14 cellular contexts compared by ENCODE assay signal in genomic region chr1:225691377-225691776, GRCh38. TPM values are rescaled to one million over a fixed set of nuclear protein-coding genes. Genes with fewer than 3 reads are reported as not detected.
A peak's percentile ranks its signal among the peaks of the same experiment; 100 is the strongest.
DNase-seq lines count a peak whose midpoint lies in the region; ATAC-seq and TF ChIP-seq lines count a peak whose summit lies in the region.
"Had no signal": no experiment of that assay in that cellular context is flagged by ENCODE, and none has a peak within 500 bp of the region (broad histone marks: within the 10 kb centered on the region; RNA-seq: fewer than 3 reads in every experiment).

No MANE protein-coding gene starts in this region.

- H3K23ac ChIP-seq in neuronal stem cell (ENCODE audit: low read depth, low read length, poor library complexity), result no peak overlapping the region

- intact Hi-C loops in CD8-positive, alpha-beta T cell (cut with DNase I, micrococcal nuclease), result no loop called here

- no peak overlapping the region for H4K8ac ChIP-seq in neuronal stem cell (ENCODE audit: low read depth, low read length)

- CTCF ChIA-PET in HEK293 (lab: Yijun Ruan, JAX), result interaction anchor here (1.1 to 3.4 kb wide), 4 partner anchors 45 to 86 kb away, joined by 3 to 12 read pairs (median 4); partner anchors contain the start of gene SRP9
- CTCF ChIA-PET in CD8-positive, alpha-beta T cell (lab: Charles Lee), result interaction anchor here (1.2 kb wide), 1 partner anchor 33 kb away, joined by 3 read pairs; no protein-coding TSS in a partner anchor

- peaks cover 9% of the 10 kb centered on the region for H3K27me3 Mint-ChIP-seq in CD8-positive, alpha-beta T cell (ENCODE audit: low read depth)
- H3K27me3 Mint-ChIP-seq: activated naive CD8-positive, alpha-beta T cell treated with anti-CD3 and anti-CD28 coated beads, Interleukin-2, amount 50 U/mL, for 24 hours had no signal

- no peak overlapping the region for H2BK120ac ChIP-seq in neuronal stem cell (ENCODE audit: low read depth, low read length)

- H3K9ac ChIP-seq in subcutaneous abdominal adipose tissue (ENCODE audit: low read length in 5 of 5) (peak overlapping the region in 2 of 5 donors; percentile 30 to 41), neuronal stem cell (ENCODE audit: low read depth, low read length, poor library complexity) (no peak overlapping the region)

- H3K27ac ChIP-seq in HEK293 (ENCODE audit: extremely low read depth, low read depth, low read length) (no peak overlapping the region), SJSA1 (peak overlapping the region; percentile 83), subcutaneous abdominal adipose tissue (ENCODE audit: low read depth, low read length) (peak overlapping the region; percentile 20), neuronal stem cell (replicated peaks; ENCODE audit: low read length) (no peak overlapping the region)
- H3K27ac ChIP-seq in CD8-positive, alpha-beta T cell (ENCODE audit: low read depth, low read length), result no peak overlapping the region

- H4K91ac ChIP-seq in neuronal stem cell (ENCODE audit: low read depth, low read length, poor library complexity), result no peak overlapping the region

- no peaks in the 10 kb centered on the region for H3K9me3 Mint-ChIP-seq in CD8-positive, alpha-beta T cell
- H3K9me3 Mint-ChIP-seq: activated naive CD8-positive, alpha-beta T cell treated with anti-CD3 and anti-CD28 coated beads, Interleukin-2, amount 50 U/mL, for 24 hours had no signal

- H2BK12ac ChIP-seq in neuronal stem cell (ENCODE audit: low read length), result no peak overlapping the region

- no peaks in the 10 kb centered on the region for H3K79me1 ChIP-seq in neuronal stem cell (ENCODE audit: low read depth, low read length)

- H3K4me3 ChIP-seq in HEK293 (ENCODE audit: low read depth, low read length), result no peak overlapping the region
- no peak overlapping the region for H3K4me3 ChIP-seq in SJSA1
- H3K4me3 ChIP-seq in subcutaneous abdominal adipose tissue (ENCODE audit: low read depth in 1 of 5, low read length in 5 of 5), result peak overlapping the region in 1 of 5 donors; percentile 15
- H3K4me3 ChIP-seq in neuronal stem cell (ENCODE audit: low read length in 2 of 2), result no peak overlapping the region
- no peak overlapping the region for H3K4me3 ChIP-seq in CD8-positive, alpha-beta T cell (ENCODE audit: low read depth, low read length)

- TF ChIP-seq CTCF in HEK293 (tag by site-specific recombination; IDR thresholded peaks at IDR 0.05), result no peak
- no peak for TF ChIP-seq CTCF in CD8-positive, alpha-beta T cell (IDR thresholded peaks at IDR 0.05)

- H3K14ac ChIP-seq in neuronal stem cell (ENCODE audit: low read length), result no peak overlapping the region

- H3K36me3 ChIP-seq in HEK293 (ENCODE audit: control insufficient read depth in 2 of 2, insufficient read depth in 1 of 2, low read length in 2 of 2) (no peaks in the 10 kb centered on the region), SJSA1 (no peaks in the 10 kb centered on the region), subcutaneous abdominal adipose tissue (ENCODE audit: control insufficient read depth in 5 of 5, insufficient read depth in 5 of 5, low read length in 5 of 5) (no peaks in the 10 kb centered on the region), neuronal stem cell (replicated peaks in 1 of 2; ENCODE audit: control insufficient read depth in 2 of 2, insufficient read depth in 2 of 2, low read length in 2 of 2) (no peaks in the 10 kb centered on the region)
- no peaks in the 10 kb centered on the region for H3K36me3 ChIP-seq in CD8-positive, alpha-beta T cell (ENCODE audit: insufficient read depth, low read length)

- H3K27me3 ChIP-seq in SJSA1 (replicated peaks) (no peaks in the 10 kb centered on the region), subcutaneous abdominal adipose tissue (ENCODE audit: control insufficient read depth in 5 of 5, insufficient read depth in 4 of 5, low read length in 5 of 5) (no peaks in the 10 kb centered on the region), neuronal stem cell (ENCODE audit: control insufficient read depth in 3 of 3, insufficient read depth in 3 of 3, low read depth in 1 of 3, low read length in 3 of 3) (peaks cover 0 to 7% (median 0%) of the 10 kb centered on the region in 3 experiments)
- no peaks in the 10 kb centered on the region for H3K27me3 ChIP-seq in CD8-positive, alpha-beta T cell (ENCODE audit: insufficient read depth, low read length)

- H2BK5ac ChIP-seq in neuronal stem cell (ENCODE audit: low read length), result no peak overlapping the region

- no peak overlapping the region for H3K4me2 ChIP-seq in neuronal stem cell (ENCODE audit: insufficient read depth, low read length, poor library complexity, severe bottlenecking)

- H3K9me3 ChIP-seq in HEK293 (ENCODE audit: control insufficient read depth, insufficient read depth, low read depth, low read length) (no peaks in the 10 kb centered on the region), SJSA1 (replicated peaks) (no peaks in the 10 kb centered on the region), subcutaneous abdominal adipose tissue (ENCODE audit: control insufficient read depth in 5 of 5, low read length in 5 of 5) (no peaks in the 10 kb centered on the region), neuronal stem cell (replicated peaks in 1 of 2; ENCODE audit: control insufficient read depth in 2 of 2, insufficient read depth in 1 of 2, low read depth in 1 of 2, low read length in 2 of 2) (no peaks in the 10 kb centered on the region)
- no peaks in the 10 kb centered on the region for H3K9me3 ChIP-seq in CD8-positive, alpha-beta T cell (ENCODE audit: low read length)

- no CpG with 5 or more reads among the region's 2 CpGs for WGBS in neuronal stem cell (ENCODE audit: extremely low coverage in 2 of 2, insufficient read length in 2 of 2, insufficient replicate concordance in 1 of 2), 2 donors

- H3K18ac ChIP-seq in neuronal stem cell (ENCODE audit: low read length), result no peak overlapping the region

- DNase-seq in SJSA1 (ENCODE audit: low read depth in 1 of 2, low spot score in 2 of 2) (peak in 1 of 2 experiments; percentile 54), hepatic stellate cell (ENCODE audit: low spot score) (peak; percentile 58), neuronal stem cell (ENCODE audit: low spot score) (no peak), DMS 273 (lab: John Stamatoyannopoulos, UW; ENCODE audit: unreplicated experiment) (no peak)
- DNase-seq in CD8-positive, alpha-beta T cell, result no peak
- DNase-seq: activated naive CD8-positive, alpha-beta T cell treated with anti-CD3 and anti-CD28 coated beads, Interleukin-2, amount 50 U/mL, for 24 hours; MM.1S; NCI-H748 treated with DMSO at 0.1 percent for 48 hours; T-helper 2 cell had no signal

- H2AFZ ChIP-seq in neuronal stem cell (ENCODE audit: low read length), result no peak overlapping the region

- no peak overlapping the region for H2BK15ac ChIP-seq in neuronal stem cell (ENCODE audit: low read length)

- H3K4me1 ChIP-seq in HEK293 (ENCODE audit: control insufficient read depth, insufficient read depth, low read length) (peaks cover 15% of the 10 kb centered on the region), SJSA1 (replicated peaks) (peaks cover 49% of the 10 kb centered on the region), subcutaneous abdominal adipose tissue (ENCODE audit: control insufficient read depth in 5 of 5, insufficient read depth in 5 of 5, low read length in 5 of 5) (peaks cover 0 to 42% (median 23%) of the 10 kb centered on the region in 5 donors), neuronal stem cell (ENCODE audit: control insufficient read depth in 2 of 2, insufficient read depth in 1 of 2, low read depth in 1 of 2, low read length in 2 of 2) (peaks cover 0 to 2% of the 10 kb centered on the region in 2 donors)
- H3K4me1 ChIP-seq in CD8-positive, alpha-beta T cell (ENCODE audit: insufficient read depth, low read length), result no peaks in the 10 kb centered on the region

- no peaks in the 10 kb centered on the region for H3K36me3 Mint-ChIP-seq in CD8-positive, alpha-beta T cell
- H3K36me3 Mint-ChIP-seq: stimulated activated memory B cell treated with anti-CD40 and anti-IgM and Interleukin-4, amounts not matched to agents 10 μg/mL and 1 μg/mL and 100 μg/mL, for 72 hours had no signal

- no peak overlapping the region for H2AK5ac ChIP-seq in neuronal stem cell (ENCODE audit: low read depth, low read length)

- POLR2A ChIA-PET in HEK293 (lab: Yijun Ruan, JAX), result interaction anchor here (0.6 to 2.2 kb wide), 7 partner anchors 9 to 86 kb away, joined by 3 to 7 read pairs (median 6); partner anchors contain the start of genes ENAH and SRP9
- POLR2A ChIA-PET in CD8-positive, alpha-beta T cell (lab: Charles Lee), result interaction anchor here (0.7 kb wide), 1 partner anchor 75 kb away, joined by 3 read pairs; no protein-coding TSS in a partner anchor

- H3K4ac ChIP-seq in neuronal stem cell (ENCODE audit: low read length), result no peak overlapping the region

- H3K4me3 Mint-ChIP-seq in CD8-positive, alpha-beta T cell, result no peak overlapping the region
- H3K4me3 Mint-ChIP-seq: activated naive CD8-positive, alpha-beta T cell treated with anti-CD3 and anti-CD28 coated beads, Interleukin-2, amount 50 U/mL, for 24 hours; nephron; stimulated activated memory B cell treated with anti-CD40 and anti-IgM and Interleukin-4, amounts not matched to agents 10 μg/mL and 1 μg/mL and 100 μg/mL, for 72 hours had no signal

- H3K4me1 Mint-ChIP-seq in CD8-positive, alpha-beta T cell (ENCODE audit: low read depth), result no peaks in the 10 kb centered on the region

- H3K27ac Mint-ChIP-seq in CD8-positive, alpha-beta T cell, result no peak overlapping the region
- H3K27ac Mint-ChIP-seq: activated naive CD8-positive, alpha-beta T cell treated with anti-CD3 and anti-CD28 coated beads, Interleukin-2, amount 50 U/mL, for 24 hours; stimulated activated memory B cell treated with anti-CD40 and anti-IgM and Interleukin-4, amounts not matched to agents 10 μg/mL and 1 μg/mL and 100 μg/mL, for 72 hours had no signal

- ATAC-seq in CD8-positive, alpha-beta T cell, result no peak
- ATAC-seq in GM21447 (IDR thresholded peaks at IDR 0.05; ENCODE audit: unreplicated experiment), result no peak
- ATAC-seq: activated naive CD8-positive, alpha-beta T cell treated with anti-CD3 and anti-CD28 coated beads, Interleukin-2, amount 50 U/mL, for 24 hours; stimulated activated memory B cell treated with anti-CD40 and anti-IgM and Interleukin-4, amounts not matched to agents 10 μg/mL and 1 μg/mL and 100 μg/mL, for 72 hours had no signal

TF ChIP-seq in HEK293, 187 proteins besides CTCF, POLR2A, EP300 and RAD21 (continues in another document):
- peak; percentile 84 for TF ChIP-seq ZNF629 (tag by site-specific recombination; IDR thresholded peaks at IDR 0.05)

RNA-seq across cellular contexts. Expression of gene ENAH, which starts 38.5 kb away (rescaled TPM):
- 158 and 216 TPM in 2 replicates for total RNA-seq in SJSA1 (2014; rRNA removed; shearing (Covaris generic))
- polyA plus RNA-seq in neuronal stem cell (2013, experiment 1 of 2), result 187 TPM
- polyA plus RNA-seq in neuronal stem cell (2013, experiment 2 of 2), result 187 TPM
- under 1 TPM in 1 of 2 experiments, not detected in 1; 0.08 TPM for total RNA-seq in CD8-positive, alpha-beta T cell

Comparison
In these comparisons a context has a peak if more than half of its experiments do, and no peak if none do; other contexts are left out.
1. H3K27ac ChIP-seq: peak in SJSA1 (single experiment) and subcutaneous abdominal adipose tissue (single experiment); none in HEK293 (single experiment), neuronal stem cell (single experiment) and CD8-positive, alpha-beta T cell (single experiment).
2. RNA of gene ENAH, which starts 38.5 kb away (total RNA-seq): 158 to 216 TPM in SJSA1; 0.08 TPM in CD8-positive, alpha-beta T cell; every median in the first group is over 100 times any median in the second.